Comparison of ENCODE assay signal across 10 cellular contexts in genomic region chr5:54651482-54652076, GRCh38.
DNase-seq lines count a peak whose midpoint lies in the region; ATAC-seq and FAIRE-seq lines count a peak whose summit lies in the region.
"Had no signal": no experiment of that assay in that cellular context is flagged by ENCODE, and none has a peak within 500 bp of the region (broad histone marks: within the 10 kb centered on the region; RNA-seq: fewer than 3 reads in every experiment).

No MANE protein-coding gene starts in this region.

- H3K4me3 Mint-ChIP-seq in T-cell = no peak overlapping the region
- H3K4me3 Mint-ChIP-seq: activated T-helper 17 cell treated with anti-CD3 and anti-CD28 coated beads, Interleukin-2, amount 50 U/mL, for 72 hours; H9 had no signal

- no peaks in the 10 kb centered on the region for H3K9me3 ChIP-seq in small intestine (ENCODE audit: control insufficient read depth, low read depth)

- FAIRE-seq in frontal cortex (lab: Jason Lieb, UNC) (no peak), small intestine (lab: Jason Lieb, UNC) (no peak)

- H3K4me1 Mint-ChIP-seq in T-cell = peaks cover 25 to 34% (median 31%) of the 10 kb centered on the region in 3 donors

- no peak for ATAC-seq in T-cell (replicated peaks in 1 of 4)
- ATAC-seq: activated T-helper 17 cell treated with anti-CD3 and anti-CD28 coated beads, Interleukin-2, amount 50 U/mL, for 72 hours had no signal

- POLR2A ChIA-PET in T-cell (lab: Charles Lee) = no interaction called here

- H3K27me3 Mint-ChIP-seq in T-cell = no peaks in the 10 kb centered on the region
- H3K27me3 Mint-ChIP-seq: activated T-helper 17 cell treated with anti-CD3 and anti-CD28 coated beads, Interleukin-2, amount 50 U/mL, for 72 hours had no signal

- CTCF ChIA-PET in T-cell (lab: Charles Lee) = no interaction called here

- H3K36me3 ChIP-seq in small intestine (ENCODE audit: control insufficient read depth in 2 of 2, insufficient read depth in 2 of 2, low read length in 2 of 2) = no peaks in the 10 kb centered on the region

- DNase-seq in HT-29 (ENCODE audit: low spot score) (peak; percentile 41), RPMI8226 (peak; percentile 95), frontal cortex (ENCODE audit: low spot score in 2 of 2) (peak; percentile 28 to 43), pulmonary artery endothelial cell (ENCODE audit: low read depth, low spot score) (peak; percentile 35), T-cell (no peak), NCI-H2196 treated with DMSO at 0.1 percent for 48 hours (lab: John Stamatoyannopoulos, UW; ENCODE audit: unreplicated experiment) (no peak), NOMO-1 treated with dmso at 0.1 percent for 144 hours (lab: John Stamatoyannopoulos, UW; ENCODE audit: unreplicated experiment) (no peak), small intestine (no peak)
- DNase-seq: H9 had no signal

- no peak overlapping the region for H3K4me3 ChIP-seq in small intestine (ENCODE audit: low read depth in 1 of 2, low read length in 2 of 2)

- peaks cover 0 to 8% (median 0%) of the 10 kb centered on the region in 3 donors for H3K9me3 Mint-ChIP-seq in T-cell

- 63 to 75% (median 75%) methylated on average over 6 of the region's 6 CpGs for WGBS in small intestine, 3 donors

- H3K36me3 Mint-ChIP-seq in T-cell = peaks cover 6% of the 10 kb centered on the region

- no peak overlapping the region for H3K27ac ChIP-seq in small intestine (ENCODE audit: low read depth in 1 of 2, low read length in 1 of 2)

- no peaks in the 10 kb centered on the region for H3K27me3 ChIP-seq in small intestine (ENCODE audit: control insufficient read depth in 2 of 2, insufficient read depth in 2 of 2, low read length in 2 of 2)

- no peak overlapping the region for H3K27ac Mint-ChIP-seq in T-cell
- H3K27ac Mint-ChIP-seq: activated T-helper 17 cell treated with anti-CD3 and anti-CD28 coated beads, Interleukin-2, amount 50 U/mL, for 72 hours; H9 had no signal

- peaks cover 0 to 5% of the 10 kb centered on the region in 2 donors for H3K4me1 ChIP-seq in small intestine (ENCODE audit: control insufficient read depth in 2 of 2, insufficient read depth in 1 of 2, low read depth in 1 of 2, low read length in 1 of 2)

Comparison
In these comparisons a context has a peak if more than half of its experiments do, and no peak if none do; other contexts are left out.
1. DNase-seq: peak in HT-29 (single experiment), RPMI8226 (single experiment), frontal cortex (2 of 2) and pulmonary artery endothelial cell (single experiment); none in T-cell (0 of 34), NCI-H2196 treated with DMSO at 0.1 percent for 48 hours (single experiment), NOMO-1 treated with dmso at 0.1 percent for 144 hours (single experiment) and small intestine (single experiment).